ENCODE assay signal across 26 cellular contexts in genomic region chr12:3530548-3530947, GRCh38. TPM values are rescaled to one million over a fixed set of nuclear protein-coding genes. Genes with fewer than 3 reads are reported as not detected.
"Had no signal": no experiment of that assay in that cellular context is flagged by ENCODE, and none has a peak within 500 bp of the region (broad histone marks: within the 10 kb centered on the region; RNA-seq: fewer than 3 reads in every experiment).

No MANE protein-coding gene starts in this region.

- H3K9me3 ChIP-seq: adrenal gland, body of pancreas had no signal

- DNase-seq: activated CD4-positive, alpha-beta T cell treated with anti-CD3 and anti-CD28 coated beads for 4 hours; activated CD4-positive, alpha-beta T cell treated with anti-CD3 and anti-CD28 coated beads, Interleukin-2, amount 50 U/mL, for 4 hours; activated effector memory CD4-positive, alpha-beta T cell treated with Interleukin-2 at 50 U/mL for 16 hours; activated naive CD4-positive, alpha-beta T cell treated with Interleukin-2 at 50 U/mL for 16 hours; activated naive CD8-positive, alpha-beta T cell treated with anti-CD3 and anti-CD28 coated beads for 36 hours; activated T-cell treated with anti-CD3 and anti-CD28 coated beads for 4 hours; aorta; body of pancreas; effector CD4-positive, alpha-beta T cell; esophagus squamous epithelium; mammary epithelial cell; small intestine; stimulated activated CD4-positive, alpha-beta T cell treated with anti-CD3 and anti-CD28 coated beads, Interleukin-4, amount 100 ng/mL, for 4 hours; stimulated activated CD8-positive, alpha-beta memory T cell treated with anti-CD3 and anti-CD28 coated beads, Interleukin-4, amount 100 ng/mL, for 48 hours; stimulated activated naive CD8-positive, alpha-beta T cell treated with anti-CD3 and anti-CD28 coated beads, Interleukin-15, amount 100 ng/mL, for 72 hours; upper lobe of left lung had no signal

- H3K36me3 Mint-ChIP-seq: activated naive CD8-positive, alpha-beta T cell treated with anti-CD3 and anti-CD28 coated beads for 36 hours; stimulated activated memory B cell treated with anti-CD40 and anti-IgM and Interleukin-4, amounts not matched to agents 10 μg/mL and 1 μg/mL and 100 μg/mL, for 72 hours had no signal

- ATAC-seq: body of pancreas; sciatic nerve; stimulated activated memory B cell treated with anti-CD40 and anti-IgM and Interleukin-4, amounts not matched to agents 10 μg/mL and 1 μg/mL and 100 μg/mL, for 72 hours; stimulated activated naive CD8-positive, alpha-beta T cell treated with anti-CD3 and anti-CD28 coated beads, Interleukin-15, amount 100 ng/mL, for 72 hours had no signal

- H3K27me3 ChIP-seq: adrenal gland, body of pancreas, upper lobe of left lung had no signal

- H3K27me3 Mint-ChIP-seq: activated naive CD8-positive, alpha-beta T cell treated with anti-CD3 and anti-CD28 coated beads for 36 hours; dendritic cell treated with granulocyte-macrophage colony-stimulating factor and Interleukin-4, amounts not matched to agents 40 ng/mL and 50 ng/mL, for 4 days had no signal

- H3K36me3 ChIP-seq: adrenal gland, esophagus squamous epithelium, upper lobe of left lung had no signal

- H3K27ac ChIP-seq: adrenal gland, body of pancreas, esophagus squamous epithelium, SK-N-MC, upper lobe of left lung, VCaP had no signal

- H3K4me3 ChIP-seq: adrenal gland, body of pancreas, esophagus squamous epithelium, SK-N-MC, upper lobe of left lung had no signal

- H3K27ac Mint-ChIP-seq: activated naive CD8-positive, alpha-beta T cell treated with anti-CD3 and anti-CD28 coated beads for 36 hours; dendritic cell treated with granulocyte-macrophage colony-stimulating factor and Interleukin-4, amounts not matched to agents 40 ng/mL and 50 ng/mL, for 4 days; nephron; stimulated activated memory B cell treated with anti-CD40 and anti-IgM and Interleukin-4, amounts not matched to agents 10 μg/mL and 1 μg/mL and 100 μg/mL, for 72 hours; stimulated activated naive CD8-positive, alpha-beta T cell treated with anti-CD3 and anti-CD28 coated beads, Interleukin-15, amount 100 ng/mL, for 72 hours had no signal

- H3K4me3 Mint-ChIP-seq: activated naive CD8-positive, alpha-beta T cell treated with anti-CD3 and anti-CD28 coated beads for 36 hours; dendritic cell treated with granulocyte-macrophage colony-stimulating factor and Interleukin-4, amounts not matched to agents 40 ng/mL and 50 ng/mL, for 4 days; nephron; stimulated activated memory B cell treated with anti-CD40 and anti-IgM and Interleukin-4, amounts not matched to agents 10 μg/mL and 1 μg/mL and 100 μg/mL, for 72 hours; stimulated activated naive CD8-positive, alpha-beta T cell treated with anti-CD3 and anti-CD28 coated beads, Interleukin-15, amount 100 ng/mL, for 72 hours had no signal

- H3K4me1 Mint-ChIP-seq: activated naive CD8-positive, alpha-beta T cell treated with anti-CD3 and anti-CD28 coated beads for 36 hours; stimulated activated memory B cell treated with anti-CD40 and anti-IgM and Interleukin-4, amounts not matched to agents 10 μg/mL and 1 μg/mL and 100 μg/mL, for 72 hours; stimulated activated naive CD8-positive, alpha-beta T cell treated with anti-CD3 and anti-CD28 coated beads, Interleukin-15, amount 100 ng/mL, for 72 hours had no signal

- H3K4me1 ChIP-seq: adrenal gland, body of pancreas, esophagus squamous epithelium had no signal

RNA-seq across cellular contexts. Expression of gene PRMT8, which starts 39.5 kb away (rescaled TPM):
- total RNA-seq: activated naive CD8-positive, alpha-beta T cell treated with anti-CD3 and anti-CD28 coated beads for 36 hours; adrenal gland; aorta; esophagus squamous epithelium; liver; mucosa of gallbladder; sciatic nerve; T-helper 1 cell treated with Interleukin-12 subunit alpha and Interleukin-12 subunit beta and Interleukin-4 antibody, amounts not matched to agents 30 ng/mL and 1 ng/mL, for 36 hours had no signal
- polyA plus RNA-seq: aorta, liver had no signal
